In genomic region chr22:30949934-30950660, GRCh38 we compare ENCODE assay signal across 1 cellular context.
A peak's percentile ranks its signal among the peaks of the same experiment; 100 is the strongest.
TF ChIP-seq lines count a peak whose summit lies in the region.

No MANE protein-coding gene starts in this region.

TF ChIP-seq in HepG2, 621 proteins besides CTCF, POLR2A, EP300 and RAD21:
- TF ChIP-seq ZNF501 (CRISPR knock-in tag; IDR thresholded peaks at IDR 0.05): no peak
- 0 out of 2 replicates have a peak, but pooled peaks have one; percentile 11 for TF ChIP-seq STAG1 (CRISPR knock-in tag; IDR thresholded peaks at IDR 0.05)
